ENCODE assay signal across 14 cellular contexts in the genomic region with DNA sequence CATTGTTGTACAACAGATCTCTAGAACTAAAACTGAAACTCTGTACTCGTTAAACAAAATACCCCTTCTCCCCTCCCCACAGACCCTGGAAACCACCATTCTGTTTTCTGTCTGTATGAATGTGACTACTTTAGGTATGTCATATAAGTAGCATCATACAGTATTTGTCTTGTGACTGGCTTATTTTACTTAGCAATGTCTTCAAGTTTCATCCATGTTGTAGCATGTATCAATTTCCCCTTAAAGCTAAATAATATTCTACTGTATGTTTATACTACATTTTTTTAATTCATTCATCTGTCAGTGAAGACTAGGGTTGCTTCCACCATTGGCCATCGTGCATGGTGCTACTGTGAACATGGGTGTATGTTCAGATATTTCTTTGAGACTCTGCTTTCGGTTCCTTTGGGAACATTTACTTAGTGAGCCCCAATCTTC.
DNase-seq lines count a peak whose midpoint lies in the region; ATAC-seq, FAIRE-seq and TF ChIP-seq lines count a peak whose summit lies in the region.
"Had no signal": no experiment of that assay in that cellular context is flagged by ENCODE, and none has a peak within 500 bp of the region (broad histone marks: within the 10 kb centered on the region; RNA-seq: fewer than 3 reads in every experiment).

No MANE protein-coding gene starts in this region.

- no peaks in the 10 kb centered on the region for H3K27me3 ChIP-seq in GM12878 (replicated peaks in 1 of 2; ENCODE audit: control insufficient read depth in 2 of 2, insufficient read depth in 2 of 2, low read length in 1 of 2)
- no peaks in the 10 kb centered on the region for H3K27me3 ChIP-seq in GM23338 (ENCODE audit: insufficient read depth)

- POLR2A ChIA-PET in GM12878 (lab: Charles Lee), result interaction anchor here (0.5 to 1.7 kb wide), 3 partner anchors 10 to 398 kb away, joined by 3 to 10 read pairs (median 3); no protein-coding TSS in a partner anchor

- in situ Hi-C loops in GM12878 (cut with MboI), result no loop called here

- ATAC-seq in GM18868 (IDR thresholded peaks at IDR 0.05; ENCODE audit: unreplicated experiment), result peak; percentile 91
- ATAC-seq in GM21423 (IDR thresholded peaks at IDR 0.05; ENCODE audit: unreplicated experiment), result peak; percentile 81
- peak; percentile 94 for ATAC-seq in HG03039 (IDR thresholded peaks at IDR 0.05; ENCODE audit: unreplicated experiment)
- ATAC-seq in GM12878, result peak; percentile 99
- ATAC-seq in GM23338, result no peak
- ATAC-seq: naive thymus-derived CD8-positive, alpha-beta T cell had no signal

- SMC1A ChIA-PET in GM12878 (lab: Charles Lee; ENCODE audit: uncharacterized antibody, unreplicated experiment), result interaction anchor here (1.4 to 5.6 kb wide), 4 partner anchors 8 to 130 kb away, joined by 3 to 45 read pairs (median 6); no protein-coding TSS in a partner anchor

- H3K9me3 ChIP-seq in GM12878 (replicated peaks; ENCODE audit: control insufficient read depth, insufficient read depth, low read length), result no peaks in the 10 kb centered on the region; the same call in 2 of the 3 replicates

- no peak overlapping the region for H3K9ac ChIP-seq in GM12878 (ENCODE audit: control insufficient read depth, insufficient read depth, low read length)

- H3K27ac ChIP-seq in GM12878 (ENCODE audit: control insufficient read depth, insufficient read depth) (no peak overlapping the region; the same call in 1 of the 2 replicates), GM23338 (ENCODE audit: low read depth) (no peak overlapping the region)
- H3K27ac ChIP-seq: skin epidermis had no signal

- H3K4me1 Mint-ChIP-seq in GM23338, result peaks cover 44% of the 10 kb centered on the region
- H3K4me1 Mint-ChIP-seq in progenitor cell of endocrine pancreas (ENCODE audit: low read depth), result peaks cover 7% of the 10 kb centered on the region

- no peak overlapping the region; the same call in 1 of the 2 replicates for H2AFZ ChIP-seq in GM12878 (ENCODE audit: control insufficient read depth, low read depth, low read length)
- H2AFZ ChIP-seq in GM23338, result no peak overlapping the region

- H3K9me2 ChIP-seq in GM23338 (ENCODE audit: insufficient read depth), result no peaks in the 10 kb centered on the region

- H3K27ac Mint-ChIP-seq in GM23338 (no peak overlapping the region; the same call in 1 of the 2 replicates), progenitor cell of endocrine pancreas (no peak overlapping the region)
- H3K27ac Mint-ChIP-seq: activated CD4-positive, alpha-beta memory T cell treated with anti-CD3 and anti-CD28 coated beads for 36 hours; naive thymus-derived CD8-positive, alpha-beta T cell had no signal

- WGBS in GM12878 (ENCODE audit: insufficient coverage, insufficient replicate concordance, low lambda C conversion rate, missing lambda C conversion rate), result 28% methylated on average over 3 of the region's 3 CpGs

- CTCF ChIA-PET in GM12878 (lab: Yijun Ruan, JAX), result interaction anchor here (1.8 kb wide), 1 partner anchor 29 kb away, joined by 4 read pairs; no protein-coding TSS in a partner anchor

- DNase-seq in GM12878 (ENCODE audit: low read depth, low spot score) (peak; percentile 73), GM23338 (ENCODE audit: low spot score) (no peak), NCI-H2196 treated with DMSO at 0.1 percent for 48 hours (lab: John Stamatoyannopoulos, UW; ENCODE audit: unreplicated experiment) (no peak), progenitor cell of endocrine pancreas (ENCODE audit: low spot score, unreplicated experiment) (no peak)
- DNase-seq: activated CD4-positive, alpha-beta memory T cell treated with anti-CD3 and anti-CD28 coated beads for 36 hours; DMS53; GOT3; naive thymus-derived CD8-positive, alpha-beta T cell had no signal

- TF ChIP-seq CTCF in GM12878 (IDR thresholded peaks at IDR 0.05 in 2 of 3, conservative IDR thresholded peaks at IDR 0.05 in 1 of 3; ENCODE audit: control insufficient read depth in 2 of 3, extremely low read depth in 1 of 3, insufficient read depth in 1 of 3, low read depth in 3 of 3, low read length in 3 of 3) (no peak), GM23338 (conservative IDR thresholded peaks at IDR 0.05; ENCODE audit: low read depth in 2 of 2) (no peak), progenitor cell of endocrine pancreas (IDR thresholded peaks at IDR 0.05; ENCODE audit: unreplicated experiment) (no peak)

- H4K20me1 ChIP-seq in GM12878 (ENCODE audit: control insufficient read depth, insufficient read depth) (no peaks in the 10 kb centered on the region), GM23338 (replicated peaks; ENCODE audit: insufficient read depth) (no peaks in the 10 kb centered on the region)

- peak; percentile 28 to 84; a peak in 2 of 4 replicates for TF ChIP-seq EP300 in GM12878 (IDR thresholded peaks at IDR 0.05; ENCODE audit: borderline replicate concordance in 1 of 2, control insufficient read depth in 1 of 2, low read depth in 2 of 2, low read length in 2 of 2)

- TF ChIP-seq RAD21 in GM12878 (IDR thresholded peaks at IDR 0.05; ENCODE audit: insufficient read depth, low read depth, low read length), result no peak

- peak overlapping the region; percentile 50; the same call in 1 of the 2 replicates for H3K4me2 ChIP-seq in GM12878 (ENCODE audit: control insufficient read depth, insufficient read depth)
- H3K4me2 ChIP-seq in GM23338, result no peak overlapping the region

- no peaks in the 10 kb centered on the region for H3K36me3 ChIP-seq in GM12878 (ENCODE audit: control insufficient read depth in 2 of 2, insufficient read depth in 2 of 2, low read length in 1 of 2)
- H3K36me3 ChIP-seq in GM23338 (ENCODE audit: insufficient read depth), result no peaks in the 10 kb centered on the region

- no TSS peak for BruUV-seq in GM12878 (replicated peaks; lab: Mats Ljungman, UMichigan)

- H3K4me3 ChIP-seq in GM12878 (no peak overlapping the region), GM23338 (no peak overlapping the region)
- H3K4me3 ChIP-seq: skin epidermis had no signal

- H3K79me2 ChIP-seq in GM12878 (ENCODE audit: control insufficient read depth, insufficient read depth, low read length) (no peaks in the 10 kb centered on the region), GM23338 (replicated peaks; ENCODE audit: insufficient read depth) (no peaks in the 10 kb centered on the region)

- H3F3A ChIP-seq in GM23338 (replicated peaks; ENCODE audit: low read depth), result no peaks in the 10 kb centered on the region; the same call in 1 of the 2 replicates

- peaks cover 11% of the 10 kb centered on the region for H3K4me1 ChIP-seq in GM12878 (ENCODE audit: control insufficient read depth, insufficient read depth, low read length)
- peaks cover 32% of the 10 kb centered on the region for H3K4me1 ChIP-seq in GM23338 (ENCODE audit: insufficient read depth)

- no peak overlapping the region for H3K4me3 Mint-ChIP-seq in GM23338
- no peak overlapping the region for H3K4me3 Mint-ChIP-seq in progenitor cell of endocrine pancreas (ENCODE audit: low read depth)
- H3K4me3 Mint-ChIP-seq: activated CD4-positive, alpha-beta memory T cell treated with anti-CD3 and anti-CD28 coated beads for 36 hours; naive thymus-derived CD8-positive, alpha-beta T cell had no signal

- H3K9me3 Mint-ChIP-seq in GM23338 (0 out of 3 replicates have a peak, but pooled peaks cover 4% of the 10 kb centered on the region), progenitor cell of endocrine pancreas (ENCODE audit: low read depth) (no peaks in the 10 kb centered on the region)
- H3K9me3 Mint-ChIP-seq: activated CD4-positive, alpha-beta memory T cell treated with anti-CD3 and anti-CD28 coated beads for 36 hours; naive thymus-derived CD8-positive, alpha-beta T cell had no signal

- peaks cover 4% of the 10 kb centered on the region; the same call in 1 of the 3 replicates for H3K36me3 Mint-ChIP-seq in GM23338 (ENCODE audit: low read depth)
- peaks cover 2% of the 10 kb centered on the region for H3K36me3 Mint-ChIP-seq in progenitor cell of endocrine pancreas (ENCODE audit: insufficient read depth)

- TF ChIP-seq POLR2A in GM12878 (IDR thresholded peaks at IDR 0.05; ENCODE audit: low read depth, low read length), result no peak

- H3K27me3 Mint-ChIP-seq in GM23338 (ENCODE audit: insufficient read depth, low read depth, poor library complexity), result peaks cover 2% of the 10 kb centered on the region
- no peaks in the 10 kb centered on the region for H3K27me3 Mint-ChIP-seq in progenitor cell of endocrine pancreas
- H3K27me3 Mint-ChIP-seq: activated CD4-positive, alpha-beta memory T cell treated with anti-CD3 and anti-CD28 coated beads for 36 hours; naive thymus-derived CD8-positive, alpha-beta T cell had no signal

- intact Hi-C loops in GM12878 (cut with micrococcal nuclease; ENCODE audit: unreplicated experiment), result no loop called here

- RAD21 ChIA-PET in GM12878 (lab: Charles Lee; ENCODE audit: unreplicated experiment), result interaction anchor here (2.6 kb wide), 1 partner anchor 16 kb away, joined by 10 read pairs; no protein-coding TSS in a partner anchor

- no peak for FAIRE-seq in GM12878 (lab: Jason Lieb, UNC)
- FAIRE-seq: astrocyte, endothelial cell of umbilical vein had no signal

TF ChIP-seq in GM12878, 131 proteins besides CTCF, POLR2A, EP300 and RAD21 (continues in another document):
- TF ChIP-seq NR2C1 (IDR thresholded peaks at IDR 0.05) (no peak), ZNF217 (IDR thresholded peaks at IDR 0.05) (peak; percentile 51; the same call in 1 of the 2 replicates), JUNB (IDR thresholded peaks at IDR 0.05) (peak; percentile 55)
- TF ChIP-seq, protein P1, sequence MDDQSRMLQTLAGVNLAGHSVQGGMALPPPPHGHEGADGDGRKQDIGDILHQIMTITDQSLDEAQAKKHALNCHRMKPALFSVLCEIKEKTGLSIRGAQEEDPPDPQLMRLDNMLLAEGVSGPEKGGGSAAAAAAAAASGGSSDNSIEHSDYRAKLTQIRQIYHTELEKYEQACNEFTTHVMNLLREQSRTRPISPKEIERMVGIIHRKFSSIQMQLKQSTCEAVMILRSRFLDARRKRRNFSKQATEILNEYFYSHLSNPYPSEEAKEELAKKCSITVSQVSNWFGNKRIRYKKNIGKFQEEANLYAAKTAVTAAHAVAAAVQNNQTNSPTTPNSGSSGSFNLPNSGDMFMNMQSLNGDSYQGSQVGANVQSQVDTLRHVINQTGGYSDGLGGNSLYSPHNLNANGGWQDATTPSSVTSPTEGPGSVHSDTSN (IDR thresholded peaks at IDR 0.05; ENCODE audit: insufficient replicate concordance, low read depth, low read length), result no peak

TF ChIP-seq in GM23338, 12 proteins besides CTCF, POLR2A, EP300 and RAD21:
- TF ChIP-seq CREB1 (CRISPR knock-in tag; IDR thresholded peaks at IDR 0.05; ENCODE audit: low read depth), result no peak
- TF ChIP-seq ZNF114 (CRISPR knock-in tag; IDR thresholded peaks at IDR 0.05), result no peak
- TF ChIP-seq STAT1 (IDR thresholded peaks at IDR 0.05; ENCODE audit: unreplicated experiment), result no peak
- TF ChIP-seq EZH2phosphoT487 (IDR thresholded peaks at IDR 0.05; ENCODE audit: unreplicated experiment), result no peak
- no peak for TF ChIP-seq NANOG (IDR thresholded peaks at IDR 0.05; ENCODE audit: borderline replicate concordance)
- no peak for TF ChIP-seq ZNF331 (CRISPR knock-in tag; IDR thresholded peaks at IDR 0.05; ENCODE audit: low read depth)
